Comparison of ENCODE assay signal across 2 cellular contexts in the genomic region with DNA sequence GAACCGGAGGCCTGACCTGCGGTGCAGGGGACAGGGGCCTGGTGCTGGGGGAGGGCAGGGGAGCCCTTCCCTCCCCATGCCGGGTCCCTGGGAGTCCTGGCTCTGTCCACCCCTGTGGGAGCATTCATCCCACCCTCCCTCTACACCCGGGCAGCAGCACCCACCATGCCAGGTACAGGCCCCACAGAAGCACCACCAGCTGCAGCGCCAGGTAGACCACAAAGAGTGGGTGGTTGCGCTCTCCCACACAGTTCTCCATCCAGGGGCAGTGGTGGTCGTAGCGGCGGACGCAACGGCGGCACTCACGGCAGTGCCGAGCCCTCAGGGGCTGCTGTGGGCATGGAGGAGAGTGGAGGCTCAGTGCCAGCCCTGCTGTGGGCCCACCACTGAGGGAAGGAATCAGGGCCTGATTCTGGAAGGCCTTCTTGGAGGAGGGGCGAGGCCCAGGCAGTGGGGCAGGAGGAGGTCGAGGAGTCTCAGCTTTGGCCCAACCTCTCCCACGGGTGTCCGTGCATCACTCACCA.
TF ChIP-seq lines count a peak whose summit lies in the region.

No MANE protein-coding gene starts in this region.

TF ChIP-seq in SK-N-SH, 30 proteins besides CTCF, POLR2A, EP300 and RAD21 (continued from another document):
- no peak for TF ChIP-seq SMC3 (IDR thresholded peaks at IDR 0.05; ENCODE audit: low read depth, low read length)
- TF ChIP-seq RXRA (IDR thresholded peaks at IDR 0.05; ENCODE audit: borderline replicate concordance, low read depth): no peak
- TF ChIP-seq USF2 (IDR thresholded peaks at IDR 0.05; ENCODE audit: borderline replicate concordance, low read depth, low read length): no peak
- TF ChIP-seq, protein P1, sequence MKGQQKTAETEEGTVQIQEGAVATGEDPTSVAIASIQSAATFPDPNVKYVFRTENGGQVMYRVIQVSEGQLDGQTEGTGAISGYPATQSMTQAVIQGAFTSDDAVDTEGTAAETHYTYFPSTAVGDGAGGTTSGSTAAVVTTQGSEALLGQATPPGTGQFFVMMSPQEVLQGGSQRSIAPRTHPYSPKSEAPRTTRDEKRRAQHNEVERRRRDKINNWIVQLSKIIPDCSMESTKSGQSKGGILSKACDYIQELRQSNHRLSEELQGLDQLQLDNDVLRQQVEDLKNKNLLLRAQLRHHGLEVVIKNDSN (IDR thresholded peaks at IDR 0.05; ENCODE audit: borderline replicate concordance, low read depth): no peak
- TF ChIP-seq, protein P2, sequence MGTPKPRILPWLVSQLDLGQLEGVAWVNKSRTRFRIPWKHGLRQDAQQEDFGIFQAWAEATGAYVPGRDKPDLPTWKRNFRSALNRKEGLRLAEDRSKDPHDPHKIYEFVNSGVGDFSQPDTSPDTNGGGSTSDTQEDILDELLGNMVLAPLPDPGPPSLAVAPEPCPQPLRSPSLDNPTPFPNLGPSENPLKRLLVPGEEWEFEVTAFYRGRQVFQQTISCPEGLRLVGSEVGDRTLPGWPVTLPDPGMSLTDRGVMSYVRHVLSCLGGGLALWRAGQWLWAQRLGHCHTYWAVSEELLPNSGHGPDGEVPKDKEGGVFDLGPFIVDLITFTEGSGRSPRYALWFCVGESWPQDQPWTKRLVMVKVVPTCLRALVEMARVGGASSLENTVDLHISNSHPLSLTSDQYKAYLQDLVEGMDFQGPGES (IDR thresholded peaks at IDR 0.05; ENCODE audit: low read depth, low read length): no peak
- TF ChIP-seq TCF12 (IDR thresholded peaks at IDR 0.05): no peak
- TF ChIP-seq YY1 (IDR thresholded peaks at IDR 0.05; ENCODE audit: low read depth): no peak
- no peak for TF ChIP-seq CHD2 (IDR thresholded peaks at IDR 0.05; ENCODE audit: low read length, partially characterized antibody)

TF ChIP-seq in SK-N-SH treated with all-trans-retinoic acid at 6 μM for 48 hours, 23 proteins besides CTCF, POLR2A, EP300 and RAD21:
- TF ChIP-seq ISL1 (CRISPR knock-in tag; IDR thresholded peaks at IDR 0.05) (no peak), ZNF70 (CRISPR knock-in tag; IDR thresholded peaks at IDR 0.05) (no peak), ZFP30 (CRISPR knock-in tag; IDR thresholded peaks at IDR 0.05) (no peak), CREB5 (CRISPR knock-in tag; IDR thresholded peaks at IDR 0.05; ENCODE audit: low read depth) (no peak), TCF4 (CRISPR knock-in tag; IDR thresholded peaks at IDR 0.05; ENCODE audit: borderline replicate concordance) (no peak), ZNF8 (CRISPR knock-in tag; IDR thresholded peaks at IDR 0.05) (no peak), PPARA (CRISPR knock-in tag; IDR thresholded peaks at IDR 0.05; ENCODE audit: borderline replicate concordance) (no peak), ARNTL (CRISPR knock-in tag; IDR thresholded peaks at IDR 0.05; ENCODE audit: borderline replicate concordance, low read depth) (no peak), GLIS3 (CRISPR knock-in tag; IDR thresholded peaks at IDR 0.05) (no peak), BACH2 (CRISPR knock-in tag; IDR thresholded peaks at IDR 0.05; ENCODE audit: borderline replicate concordance) (no peak), ZC3H10 (CRISPR knock-in tag; IDR thresholded peaks at IDR 0.05) (no peak)
- TF ChIP-seq, protein P3, sequence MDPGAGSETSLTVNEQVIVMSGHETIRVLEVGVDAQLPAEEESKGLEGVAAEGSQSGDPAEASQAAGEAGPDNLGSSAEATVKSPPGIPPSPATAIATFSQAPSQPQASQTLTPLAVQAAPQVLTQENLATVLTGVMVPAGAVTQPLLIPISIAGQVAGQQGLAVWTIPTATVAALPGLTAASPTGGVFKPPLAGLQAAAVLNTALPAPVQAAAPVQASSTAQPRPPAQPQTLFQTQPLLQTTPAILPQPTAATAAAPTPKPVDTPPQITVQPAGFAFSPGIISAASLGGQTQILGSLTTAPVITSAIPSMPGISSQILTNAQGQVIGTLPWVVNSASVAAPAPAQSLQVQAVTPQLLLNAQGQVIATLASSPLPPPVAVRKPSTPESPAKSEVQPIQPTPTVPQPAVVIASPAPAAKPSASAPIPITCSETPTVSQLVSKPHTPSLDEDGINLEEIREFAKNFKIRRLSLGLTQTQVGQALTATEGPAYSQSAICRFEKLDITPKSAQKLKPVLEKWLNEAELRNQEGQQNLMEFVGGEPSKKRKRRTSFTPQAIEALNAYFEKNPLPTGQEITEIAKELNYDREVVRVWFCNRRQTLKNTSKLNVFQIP (CRISPR knock-in tag; IDR thresholded peaks at IDR 0.05; ENCODE audit: borderline replicate concordance, low read depth): no peak
- TF ChIP-seq, protein P4, sequence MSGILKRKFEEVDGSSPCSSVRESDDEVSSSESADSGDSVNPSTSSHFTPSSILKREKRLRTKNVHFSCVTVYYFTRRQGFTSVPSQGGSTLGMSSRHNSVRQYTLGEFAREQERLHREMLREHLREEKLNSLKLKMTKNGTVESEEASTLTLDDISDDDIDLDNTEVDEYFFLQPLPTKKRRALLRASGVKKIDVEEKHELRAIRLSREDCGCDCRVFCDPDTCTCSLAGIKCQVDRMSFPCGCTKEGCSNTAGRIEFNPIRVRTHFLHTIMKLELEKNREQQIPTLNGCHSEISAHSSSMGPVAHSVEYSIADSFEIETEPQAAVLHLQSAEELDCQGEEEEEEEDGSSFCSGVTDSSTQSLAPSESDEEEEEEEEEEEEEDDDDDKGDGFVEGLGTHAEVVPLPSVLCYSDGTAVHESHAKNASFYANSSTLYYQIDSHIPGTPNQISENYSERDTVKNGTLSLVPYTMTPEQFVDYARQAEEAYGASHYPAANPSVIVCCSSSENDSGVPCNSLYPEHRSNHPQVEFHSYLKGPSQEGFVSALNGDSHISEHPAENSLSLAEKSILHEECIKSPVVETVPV (CRISPR knock-in tag; IDR thresholded peaks at IDR 0.05): no peak
